Comparison of ENCODE assay signal across 19 cellular contexts in the genomic region with DNA sequence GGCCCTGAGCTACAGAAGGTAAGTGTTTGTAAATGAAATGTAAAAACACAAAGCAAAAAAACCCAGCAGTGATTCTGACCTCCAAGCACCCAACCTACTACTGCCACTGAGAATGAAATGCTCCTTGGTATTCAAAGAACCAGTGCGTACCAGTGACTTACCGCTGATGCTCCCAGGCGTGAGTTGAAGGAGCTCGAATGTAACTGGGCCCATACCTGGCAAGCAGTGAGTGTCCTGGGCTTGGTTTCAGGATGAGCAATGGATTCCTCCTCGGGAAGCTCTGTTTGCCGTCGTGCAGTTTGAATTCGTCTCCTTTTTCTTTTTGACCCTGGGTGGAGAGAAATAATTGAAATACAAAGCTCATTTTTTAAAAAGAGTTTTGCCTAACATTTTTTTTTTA.
"Had no signal": no experiment of that assay in that cellular context is flagged by ENCODE, and none has a peak within 500 bp of the region (broad histone marks: within the 10 kb centered on the region; RNA-seq: fewer than 3 reads in every experiment).

No MANE protein-coding gene starts in this region.

- H3K27me3 Mint-ChIP-seq: memory B cell had no signal

- H3K36me3 ChIP-seq: colonic mucosa, esophagus squamous epithelium, gastroesophageal sphincter, left ventricle myocardium inferior, lower lobe of right lung, right lobe of liver, upper lobe of left lung, uterus had no signal

- H3K36me3 Mint-ChIP-seq: memory B cell; mesothelial cell of epicardium; natural killer cell treated with Interleukin-12 subunit alpha and Interleukin-12 subunit beta and Interleukin-15 and Interleukin-18, amount 100 ng/mL, for 72 hours had no signal

- H3K9ac ChIP-seq: parathyroid adenoma had no signal

- H3K9me3 Mint-ChIP-seq: memory B cell; natural killer cell treated with Interleukin-12 subunit alpha and Interleukin-12 subunit beta and Interleukin-15 and Interleukin-18, amount 100 ng/mL, for 72 hours had no signal

- H3K4me3 ChIP-seq: colonic mucosa, esophagus squamous epithelium, gastroesophageal sphincter, left ventricle myocardium inferior, lower lobe of right lung, psoas muscle, right lobe of liver, upper lobe of left lung, uterus had no signal

- FAIRE-seq: kidney had no signal

- H3K4me1 Mint-ChIP-seq: memory B cell had no signal

- H3K9me3 ChIP-seq: colonic mucosa, esophagus squamous epithelium, gastroesophageal sphincter, left ventricle myocardium inferior, lower lobe of right lung, psoas muscle, right lobe of liver, upper lobe of left lung, uterus had no signal

- H3K27ac ChIP-seq: colonic mucosa, esophagus squamous epithelium, gastroesophageal sphincter, left ventricle myocardium inferior, lower lobe of right lung, parathyroid adenoma, psoas muscle, right lobe of liver, upper lobe of left lung, uterus had no signal

- H3K27me3 ChIP-seq: colonic mucosa, esophagus squamous epithelium, gastroesophageal sphincter, right lobe of liver, upper lobe of left lung, uterus had no signal

- DNase-seq: colonic mucosa; esophagus squamous epithelium; glutamatergic neuron; kidney; left cardiac atrium; left ventricle myocardium inferior; lower lobe of right lung; occipital lobe; psoas muscle; retina; right lobe of liver; stimulated activated naive CD4-positive, alpha-beta T cell treated with Interleukin-2 at 50 U/mL for 16 hours; upper lobe of left lung; uterus had no signal

- H2AFZ ChIP-seq: parathyroid adenoma had no signal

- H3K27ac Mint-ChIP-seq: memory B cell; mesothelial cell of epicardium; natural killer cell treated with Interleukin-12 subunit alpha and Interleukin-12 subunit beta and Interleukin-15 and Interleukin-18, amount 100 ng/mL, for 72 hours had no signal

- H3K4me3 Mint-ChIP-seq: memory B cell; mesothelial cell of epicardium; natural killer cell treated with Interleukin-12 subunit alpha and Interleukin-12 subunit beta and Interleukin-15 and Interleukin-18, amount 100 ng/mL, for 72 hours had no signal

- H3K79me2 ChIP-seq: parathyroid adenoma had no signal

- H3K4me1 ChIP-seq: colonic mucosa, esophagus squamous epithelium, gastroesophageal sphincter, left ventricle myocardium inferior, lower lobe of right lung, parathyroid adenoma, psoas muscle, right lobe of liver, upper lobe of left lung, uterus had no signal
